In genomic region chr6:164230804-164231203, GRCh38 we compare ENCODE assay signal across 16 cellular contexts.
DNase-seq lines count a peak whose midpoint lies in the region; TF ChIP-seq lines count a peak whose summit lies in the region.
"Had no signal": no experiment of that assay in that cellular context is flagged by ENCODE, and none has a peak within 500 bp of the region (broad histone marks: within the 10 kb centered on the region; RNA-seq: fewer than 3 reads in every experiment).

No MANE protein-coding gene starts in this region.

- no peak overlapping the region for H3K4me2 ChIP-seq in smooth muscle cell

- WGBS in esophagus muscularis mucosa, result 83% methylated on average over 9 of the region's 9 CpGs
- WGBS in smooth muscle cell (ENCODE audit: low lambda C conversion rate), result 94% methylated on average over 9 of the region's 9 CpGs

- H3K4me3 ChIP-seq in SJCRH30, result no peak overlapping the region
- no peak overlapping the region for H3K4me3 ChIP-seq in esophagus muscularis mucosa
- H3K4me3 ChIP-seq in smooth muscle cell, result no peak overlapping the region
- H3K4me3 ChIP-seq: HAP-1 had no signal

- no peaks in the 10 kb centered on the region for H3K27me3 ChIP-seq in SJCRH30
- no peaks in the 10 kb centered on the region for H3K27me3 ChIP-seq in esophagus muscularis mucosa
- no peaks in the 10 kb centered on the region for H3K27me3 ChIP-seq in smooth muscle cell (ENCODE audit: low read depth)
- H3K27me3 ChIP-seq: BE2C had no signal

- H3F3A ChIP-seq in smooth muscle cell (ENCODE audit: low read depth), result peaks cover 4% of the 10 kb centered on the region

- no peaks in the 10 kb centered on the region for H3K36me3 ChIP-seq in SJCRH30
- H3K36me3 ChIP-seq in esophagus muscularis mucosa, result no peaks in the 10 kb centered on the region
- no peaks in the 10 kb centered on the region for H3K36me3 ChIP-seq in smooth muscle cell (ENCODE audit: low read depth)
- H3K36me3 ChIP-seq: BE2C, HAP-1 had no signal

- no peak for TF ChIP-seq POLR2A in esophagus muscularis mucosa (IDR thresholded peaks at IDR 0.05; ENCODE audit: low read depth)

- H3K27ac ChIP-seq in SJCRH30, result no peak overlapping the region
- H3K27ac ChIP-seq in esophagus muscularis mucosa (replicated peaks in 1 of 4), result no peak overlapping the region
- H3K27ac ChIP-seq in smooth muscle cell (ENCODE audit: low read depth), result peak overlapping the region; percentile 60

- intact Hi-C loops in esophagus muscularis mucosa (cut with DNase I), result no loop called here

- TF ChIP-seq CTCF in esophagus muscularis mucosa (IDR thresholded peaks at IDR 0.05) (no peak), smooth muscle cell (IDR thresholded peaks at IDR 0.05; ENCODE audit: borderline replicate concordance, insufficient read depth, poor library complexity, severe bottlenecking) (no peak)

- no peak for TF ChIP-seq EP300 in esophagus muscularis mucosa (IDR thresholded peaks at IDR 0.05)

- H3K79me2 ChIP-seq in smooth muscle cell (ENCODE audit: low read depth), result no peaks in the 10 kb centered on the region

- H4K20me1 ChIP-seq in smooth muscle cell (ENCODE audit: low read depth), result no peaks in the 10 kb centered on the region

- no peak overlapping the region for H3K9ac ChIP-seq in smooth muscle cell (ENCODE audit: low read depth)

- H3K9me3 ChIP-seq in SJCRH30 (replicated peaks), result no peaks in the 10 kb centered on the region
- no peaks in the 10 kb centered on the region for H3K9me3 ChIP-seq in esophagus muscularis mucosa
- H3K9me3 ChIP-seq in smooth muscle cell (replicated peaks; ENCODE audit: low read depth), result no peaks in the 10 kb centered on the region
- H3K9me3 ChIP-seq: BE2C, HAP-1 had no signal

- H3K4me1 ChIP-seq in SJCRH30 (no peaks in the 10 kb centered on the region), esophagus muscularis mucosa (no peaks in the 10 kb centered on the region), smooth muscle cell (ENCODE audit: low read depth) (no peaks in the 10 kb centered on the region)
- H3K4me1 ChIP-seq: BE2C, HAP-1 had no signal

- peak overlapping the region; percentile 14 for H2AFZ ChIP-seq in smooth muscle cell (ENCODE audit: low read depth)

- DNase-seq in SJCRH30, result peak; percentile 58 to 70
- peak; percentile 53 for DNase-seq in esophagus muscularis mucosa (ENCODE audit: extremely low spot score)
- no peak for DNase-seq in smooth muscle cell (lab: John Stamatoyannopoulos, UW; ENCODE audit: unreplicated experiment)
- no peak for DNase-seq in NCI-H2196 treated with DMSO at 0.1 percent for 48 hours (lab: John Stamatoyannopoulos, UW; ENCODE audit: unreplicated experiment)
- DNase-seq in AG20443 (ENCODE audit: low spot score), result no peak
- DNase-seq in stimulated activated CD4-positive, alpha-beta T cell treated with anti-CD3 and anti-CD28 coated beads, Interleukin-15, amount 100 ng/mL, for 24 hours, result no peak
- DNase-seq: BE2C; C1 segment of cervical spinal cord; CD4-positive, CD25-positive, alpha-beta regulatory T cell; CD8-positive, alpha-beta memory T cell; COR-L47; DMS 273 treated with DMSO at 0.1 percent for 48 hours; DMS53; DND-41; GOT3 had no signal

Comparison
In these comparisons a context has a peak if more than half of its experiments do, and no peak if none do; other contexts are left out.
1. DNase-seq: peak in SJCRH30 (2 of 2) and esophagus muscularis mucosa (single experiment); none in smooth muscle cell (single experiment), NCI-H2196 treated with DMSO at 0.1 percent for 48 hours (single experiment), AG20443 (single experiment) and stimulated activated CD4-positive, alpha-beta T cell treated with anti-CD3 and anti-CD28 coated beads, Interleukin-15, amount 100 ng/mL, for 24 hours (single experiment).